In genomic region chr5:141968914-141969608, GRCh38 we compare ENCODE assay signal across 1 cellular context.
TF ChIP-seq lines count a peak whose summit lies in the region.

TSS of gene RNF14 (plus strand) at chr5:141969105. CDS start at chr5:141973589, 4,484 bp downstream.

TF ChIP-seq in GM12878, 131 proteins besides CTCF, POLR2A, EP300 and RAD21 (continued from another document and continues in another):
- TF ChIP-seq ZBTB40 (IDR thresholded peaks at IDR 0.05; ENCODE audit: borderline replicate concordance) (peak; percentile 83), NR2C1 (IDR thresholded peaks at IDR 0.05) (peak; percentile 7; the same call in 1 of the 2 replicates), ZNF592 (IDR thresholded peaks at IDR 0.05) (0 out of 2 replicates have a peak, but pooled peaks have one; percentile 19), NFIC (IDR thresholded peaks at IDR 0.05; ENCODE audit: low read depth, low read length) (no peak), TAF1 (IDR thresholded peaks at IDR 0.05; ENCODE audit: borderline replicate concordance, low read depth, low read length) (peak; percentile 67; the same call in 1 of the 2 replicates), SREBF2 (IDR thresholded peaks at IDR 0.05; ENCODE audit: low read length) (no peak), E2F4 (IDR thresholded peaks at IDR 0.05; ENCODE audit: low read depth, low read length) (no peak), BCLAF1 (IDR thresholded peaks at IDR 0.05) (no peak), CBX3 (IDR thresholded peaks at IDR 0.05; ENCODE audit: borderline replicate concordance, low read depth) (no peak), STAT3 (IDR thresholded peaks at IDR 0.05; ENCODE audit: low read depth, low read length) (no peak), ESRRA (IDR thresholded peaks at IDR 0.05; ENCODE audit: low read length) (no peak), YY1 (IDR thresholded peaks at IDR 0.05; ENCODE audit: low read depth, low read length) (peak; percentile 32; the same call in 1 of the 2 replicates), BRCA1 (IDR thresholded peaks at IDR 0.05; ENCODE audit: low read depth, low read length) (no peak), NR2F1 (conservative IDR thresholded peaks at IDR 0.05) (peak; percentile 65), MTA3 (IDR thresholded peaks at IDR 0.05; ENCODE audit: borderline replicate concordance, low read length) (no peak), ZBTB11 (CRISPR knock-in tag; IDR thresholded peaks at IDR 0.05) (peak; percentile 52), TARDBP (IDR thresholded peaks at IDR 0.05; ENCODE audit: borderline replicate concordance) (peak; percentile 70), JUND (IDR thresholded peaks at IDR 0.05; ENCODE audit: low read depth, low read length) (0 out of 2 replicates have a peak, but pooled peaks have one; percentile 8), ETV6 (conservative IDR thresholded peaks at IDR 0.05 in 1 of 2, IDR thresholded peaks at IDR 0.05 in 1 of 2; ENCODE audit: borderline replicate concordance in 1 of 2, low read depth in 1 of 2) (no peak), PKNOX1 (IDR thresholded peaks at IDR 0.05) (peak; percentile 94), MLLT1 (IDR thresholded peaks at IDR 0.05) (peak; percentile 72; the same call in 1 of the 2 replicates), SUPT20H (IDR thresholded peaks at IDR 0.05; ENCODE audit: borderline replicate concordance, control insufficient read depth, low read depth, low read length) (no peak), CHD1 (IDR thresholded peaks at IDR 0.05; ENCODE audit: low read depth, low read length) (no peak), ZNF207 (IDR thresholded peaks at IDR 0.05; ENCODE audit: borderline replicate concordance) (0 out of 2 replicates have a peak, but pooled peaks have one; percentile 38), CREB1 (IDR thresholded peaks at IDR 0.05; ENCODE audit: low read depth) (no peak; the same call in 1 of the 2 replicates), GATAD2B (conservative IDR thresholded peaks at IDR 0.05; ENCODE audit: low read depth) (peak; percentile 82; the same call in 1 of the 2 replicates), FOXM1 (IDR thresholded peaks at IDR 0.05; ENCODE audit: low read depth, low read length) (no peak), POU2F2 (IDR thresholded peaks at IDR 0.05; ENCODE audit: borderline replicate concordance, low read depth, low read length) (no peak), ZNF217 (IDR thresholded peaks at IDR 0.05) (0 out of 2 replicates have a peak, but pooled peaks have one; percentile 13), SP1 (IDR thresholded peaks at IDR 0.05; ENCODE audit: low read depth, low read length) (no peak), ZBTB4 (CRISPR knock-in tag; IDR thresholded peaks at IDR 0.05) (no peak), MEF2B (IDR thresholded peaks at IDR 0.05; ENCODE audit: partially characterized antibody, poor library complexity, severe bottlenecking) (peak; percentile 69), SMARCA5 (IDR thresholded peaks at IDR 0.05) (peak; percentile 55), TCF7 (IDR thresholded peaks at IDR 0.05; ENCODE audit: borderline replicate concordance) (no peak), NR2C2 (IDR thresholded peaks at IDR 0.05; ENCODE audit: borderline replicate concordance, control insufficient read depth, insufficient read length, low read depth) (no peak), ATF7 (IDR thresholded peaks at IDR 0.05; ENCODE audit: low read depth) (no peak), NFYA (IDR thresholded peaks at IDR 0.05; ENCODE audit: borderline replicate concordance, low read depth, low read length) (no peak)
